In genomic region chr4:71553605-71554004, GRCh38 we compare ENCODE assay signal across 8 cellular contexts.
A peak's percentile ranks its signal among the peaks of the same experiment; 100 is the strongest.
DNase-seq lines count a peak whose midpoint lies in the region; ATAC-seq and TF ChIP-seq lines count a peak whose summit lies in the region.

No MANE protein-coding gene starts in this region.

- intact Hi-C loops in Caco-2 (cut with micrococcal nuclease; ENCODE audit: unreplicated experiment): loop anchor here (1.0 to 5.0 kb wide), 4 partner anchors 159 to 369 kb away; no protein-coding TSS in a partner anchor

- no peaks in the 10 kb centered on the region for H3K9me2 ChIP-seq in SK-N-SH

- H3K27me3 ChIP-seq in Caco-2 (replicated peaks; ENCODE audit: control insufficient read depth, insufficient read depth, low read length): no peaks in the 10 kb centered on the region
- no peaks in the 10 kb centered on the region for H3K27me3 ChIP-seq in SK-N-SH (ENCODE audit: insufficient read depth)

- no peaks in the 10 kb centered on the region for H3F3A ChIP-seq in SK-N-SH (replicated peaks; ENCODE audit: insufficient read depth)

- ATAC-seq in GM19397 (IDR thresholded peaks at IDR 0.05; ENCODE audit: unreplicated experiment): no peak

- H3K4me1 ChIP-seq in Caco-2 (peaks cover 30% of the 10 kb centered on the region), SK-N-SH (ENCODE audit: control insufficient read depth in 1 of 2, insufficient read depth in 2 of 2, low read depth in 1 of 2, low read length in 1 of 2) (no peaks in the 10 kb centered on the region)

- no peaks in the 10 kb centered on the region for H3K27me3 Mint-ChIP-seq in Caco-2 (ENCODE audit: insufficient read depth, unreplicated experiment)

- H3K9me3 ChIP-seq in Caco-2 (no peaks in the 10 kb centered on the region), SK-N-SH (no peaks in the 10 kb centered on the region)

- no peak overlapping the region for H2AFZ ChIP-seq in SK-N-SH (ENCODE audit: low read depth)

- CTCF ChIA-PET in Caco-2 (lab: Charles Lee): no interaction called here
- CTCF ChIA-PET in SK-N-SH (lab: Yijun Ruan, JAX): interaction anchor here (0.9 to 1.2 kb wide), 3 partner anchors 54 to 902 kb away, joined by 3 to 5 read pairs (median 3); no protein-coding TSS in a partner anchor

- peak; percentile 42 for TF ChIP-seq RAD21 in SK-N-SH (IDR thresholded peaks at IDR 0.05; ENCODE audit: low read length)

- H3K79me2 ChIP-seq in SK-N-SH (ENCODE audit: insufficient read depth): no peaks in the 10 kb centered on the region

- no peaks in the 10 kb centered on the region for H3K36me3 Mint-ChIP-seq in Caco-2 (ENCODE audit: insufficient read depth, unreplicated experiment)

- peak; percentile 46 to 47 for TF ChIP-seq CTCF in Caco-2 (IDR thresholded peaks at IDR 0.05; ENCODE audit: insufficient read depth in 1 of 2, low read depth in 1 of 2, low read length in 1 of 2, severe bottlenecking in 1 of 2, unreplicated experiment in 1 of 2)
- peak; percentile 22 for TF ChIP-seq CTCF in HFF-Myc (IDR thresholded peaks at IDR 0.05; ENCODE audit: low read depth, low read length, missing control alignments)
- TF ChIP-seq CTCF in SK-N-SH (IDR thresholded peaks at IDR 0.05): peak; percentile 49

- H3K4me2 ChIP-seq in SK-N-SH: no peak overlapping the region

- no TSS peak for BruUV-seq in Caco-2 (replicated peaks; lab: Mats Ljungman, UMichigan)

- H3K4me1 Mint-ChIP-seq in Caco-2 (ENCODE audit: low read depth, unreplicated experiment): peaks cover 13% of the 10 kb centered on the region

- TF ChIP-seq EP300 in SK-N-SH (IDR thresholded peaks at IDR 0.05; ENCODE audit: borderline replicate concordance in 1 of 2, low read depth in 1 of 2, low read length in 1 of 2): no peak

- DNase-seq in Caco-2 (peak in 1 of 2 experiments; percentile 13), HFF-Myc (ENCODE audit: extremely low read depth, low read depth) (no peak), SK-N-SH (peak; percentile 0), iPS-NIHi11 (ENCODE audit: low spot score) (peak; percentile 37), ecto neural progenitor cell (ENCODE audit: low spot score) (no peak)
- no peak for DNase-seq in central memory CD4-positive, alpha-beta T cell
- no peak for DNase-seq in activated CD4-positive, CD25-positive, alpha-beta regulatory T cell (lab: John Stamatoyannopoulos, UW)

- no peak overlapping the region for H3K4me3 Mint-ChIP-seq in Caco-2 (ENCODE audit: unreplicated experiment)

- H3K36me3 ChIP-seq in Caco-2 (ENCODE audit: control insufficient read depth, insufficient read depth, low read length) (no peaks in the 10 kb centered on the region), SK-N-SH (replicated peaks in 1 of 2; ENCODE audit: control insufficient read depth in 1 of 2, insufficient read depth in 2 of 2, low read length in 1 of 2) (no peaks in the 10 kb centered on the region)

- no peak overlapping the region for H3K4me3 ChIP-seq in Caco-2 (ENCODE audit: low read depth, low read length)
- H3K4me3 ChIP-seq in HFF-Myc (replicated peaks; ENCODE audit: low read depth, low read length): no peak overlapping the region
- no peak overlapping the region for H3K4me3 ChIP-seq in SK-N-SH (ENCODE audit: low read depth in 2 of 2, low read length in 1 of 2)

- H3K27ac ChIP-seq in SK-N-SH (ENCODE audit: low read depth in 2 of 2, low read length in 1 of 2): no peak overlapping the region

- WGBS in SK-N-SH (ENCODE audit: low lambda C conversion rate): 3% methylated on average over 1 of the region's 1 CpG

- no peaks in the 10 kb centered on the region for H4K20me1 ChIP-seq in SK-N-SH (ENCODE audit: insufficient read depth)

- no peak overlapping the region for H3K9ac ChIP-seq in SK-N-SH

- H3K9me3 Mint-ChIP-seq in Caco-2 (ENCODE audit: unreplicated experiment): no peaks in the 10 kb centered on the region

- no peak overlapping the region for H3K27ac Mint-ChIP-seq in Caco-2 (ENCODE audit: unreplicated experiment)

- POLR2A ChIA-PET in Caco-2 (lab: Charles Lee): no interaction called here
- POLR2A ChIA-PET in SK-N-SH (lab: Yijun Ruan, JAX): no interaction called here

TF ChIP-seq in SK-N-SH, 30 proteins besides CTCF, POLR2A, EP300 and RAD21:
- no peak for TF ChIP-seq TAF1 (IDR thresholded peaks at IDR 0.05; ENCODE audit: borderline replicate concordance, low read depth, low read length)
- TF ChIP-seq EZH2phosphoT487 (IDR thresholded peaks at IDR 0.05; ENCODE audit: borderline replicate concordance, low read depth): no peak
- no peak for TF ChIP-seq GABPA (IDR thresholded peaks at IDR 0.05; ENCODE audit: low read depth)
- TF ChIP-seq IRF3 (IDR thresholded peaks at IDR 0.05; ENCODE audit: low read depth, low read length): no peak
- no peak for TF ChIP-seq CHD2 (IDR thresholded peaks at IDR 0.05; ENCODE audit: low read length, partially characterized antibody)
- TF ChIP-seq, protein P1, sequence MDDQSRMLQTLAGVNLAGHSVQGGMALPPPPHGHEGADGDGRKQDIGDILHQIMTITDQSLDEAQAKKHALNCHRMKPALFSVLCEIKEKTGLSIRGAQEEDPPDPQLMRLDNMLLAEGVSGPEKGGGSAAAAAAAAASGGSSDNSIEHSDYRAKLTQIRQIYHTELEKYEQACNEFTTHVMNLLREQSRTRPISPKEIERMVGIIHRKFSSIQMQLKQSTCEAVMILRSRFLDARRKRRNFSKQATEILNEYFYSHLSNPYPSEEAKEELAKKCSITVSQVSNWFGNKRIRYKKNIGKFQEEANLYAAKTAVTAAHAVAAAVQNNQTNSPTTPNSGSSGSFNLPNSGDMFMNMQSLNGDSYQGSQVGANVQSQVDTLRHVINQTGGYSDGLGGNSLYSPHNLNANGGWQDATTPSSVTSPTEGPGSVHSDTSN (IDR thresholded peaks at IDR 0.05): no peak
- TF ChIP-seq FOSL2 (IDR thresholded peaks at IDR 0.05; ENCODE audit: borderline replicate concordance, low read depth): no peak
- TF ChIP-seq, protein P2, sequence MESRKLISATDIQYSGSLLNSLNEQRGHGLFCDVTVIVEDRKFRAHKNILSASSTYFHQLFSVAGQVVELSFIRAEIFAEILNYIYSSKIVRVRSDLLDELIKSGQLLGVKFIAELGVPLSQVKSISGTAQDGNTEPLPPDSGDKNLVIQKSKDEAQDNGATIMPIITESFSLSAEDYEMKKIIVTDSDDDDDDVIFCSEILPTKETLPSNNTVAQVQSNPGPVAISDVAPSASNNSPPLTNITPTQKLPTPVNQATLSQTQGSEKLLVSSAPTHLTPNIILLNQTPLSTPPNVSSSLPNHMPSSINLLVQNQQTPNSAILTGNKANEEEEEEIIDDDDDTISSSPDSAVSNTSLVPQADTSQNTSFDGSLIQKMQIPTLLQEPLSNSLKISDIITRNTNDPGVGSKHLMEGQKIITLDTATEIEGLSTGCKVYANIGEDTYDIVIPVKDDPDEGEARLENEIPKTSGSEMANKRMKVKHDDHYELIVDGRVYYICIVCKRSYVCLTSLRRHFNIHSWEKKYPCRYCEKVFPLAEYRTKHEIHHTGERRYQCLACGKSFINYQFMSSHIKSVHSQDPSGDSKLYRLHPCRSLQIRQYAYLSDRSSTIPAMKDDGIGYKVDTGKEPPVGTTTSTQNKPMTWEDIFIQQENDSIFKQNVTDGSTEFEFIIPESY (IDR thresholded peaks at IDR 0.05; ENCODE audit: borderline replicate concordance, low read depth): no peak
- no peak for TF ChIP-seq RFX5 (IDR thresholded peaks at IDR 0.05; ENCODE audit: low read length)
- TF ChIP-seq TEAD4 (IDR thresholded peaks at IDR 0.05; ENCODE audit: borderline replicate concordance, insufficient read depth): no peak
- no peak for TF ChIP-seq MEF2A (IDR thresholded peaks at IDR 0.05; ENCODE audit: borderline replicate concordance, low read depth)

Comparison
In these comparisons a context has a peak if more than half of its experiments do, and no peak if none do; other contexts are left out.
1. DNase-seq: peak in SK-N-SH (single experiment) and iPS-NIHi11 (single experiment); none in HFF-Myc (single experiment), central memory CD4-positive, alpha-beta T cell (single experiment), activated CD4-positive, CD25-positive, alpha-beta regulatory T cell (0 of 4) and ecto neural progenitor cell (single experiment).
2. Peak in every context shown above with its lines, with median percentiles within 50 percentile points of each other: CTCF ChIP-seq.